ENCODE assay signal across 24 cellular contexts in genomic region chr10:15152556-15152955, GRCh38.
"Had no signal": no experiment of that assay in that cellular context is flagged by ENCODE, and none has a peak within 500 bp of the region (broad histone marks: within the 10 kb centered on the region; RNA-seq: fewer than 3 reads in every experiment).

No MANE protein-coding gene starts in this region.

- H3K9me3 ChIP-seq: esophagus squamous epithelium, gastroesophageal sphincter, lower lobe of right lung, suprapubic skin, vagina had no signal

- ATAC-seq: activated CD8-positive, alpha-beta memory T cell treated with anti-CD3 and anti-CD28 coated beads, Interleukin-2, amount 10 ng/mL, durations not matched to agents 7 days and 5 days; activated CD8-positive, alpha-beta T cell treated with anti-CD3 and anti-CD28 coated beads for 36 hours; gastroesophageal sphincter; lower lobe of right lung; naive thymus-derived CD4-positive, alpha-beta T cell; stimulated activated naive CD8-positive, alpha-beta T cell treated with anti-CD3 and anti-CD28 coated beads, Interleukin-15, amount 100 ng/mL, for 72 hours had no signal

- H3K27me3 ChIP-seq: esophagus squamous epithelium, gastroesophageal sphincter, neural progenitor cell, suprapubic skin, vagina had no signal

- H3K27ac ChIP-seq: esophagus squamous epithelium, gastroesophageal sphincter, lower lobe of right lung, neural progenitor cell, suprapubic skin, vagina, WERI-Rb-1 had no signal

- H3K36me3 ChIP-seq: esophagus squamous epithelium, lower lobe of right lung, neural progenitor cell, suprapubic skin, vagina, WERI-Rb-1 had no signal

- H3K9ac ChIP-seq: neural progenitor cell had no signal

- H3K4me1 ChIP-seq: esophagus squamous epithelium, lower lobe of right lung, neural progenitor cell, suprapubic skin had no signal

- DNase-seq: activated CD4-positive, alpha-beta T cell treated with anti-CD3 and anti-CD28 coated beads, Interleukin-2, amount 10 ng/mL, durations not matched to agents 7 days and 5 days; activated CD4-positive, CD25-positive, alpha-beta regulatory T cell treated with anti-CD3 and anti-CD28 coated beads, Interleukin-2, amount 50 U/mL, for 72 hours; activated CD8-positive, alpha-beta memory T cell treated with anti-CD3 and anti-CD28 coated beads, Interleukin-2, amount 10 ng/mL, durations not matched to agents 7 days and 5 days; activated CD8-positive, alpha-beta T cell treated with anti-CD3 and anti-CD28 coated beads for 36 hours; activated gamma-delta T cell; activated naive CD4-positive, alpha-beta T cell treated with anti-CD3 and anti-CD28 coated beads, Interleukin-2, amount 50 U/mL, for 16 hours; activated T-cell treated with anti-CD3 and anti-CD28 coated beads for 4 hours; central memory CD4-positive, alpha-beta T cell; endodermal cell; esophagus squamous epithelium; head of caudate nucleus; lower lobe of right lung; mesendoderm; naive thymus-derived CD4-positive, alpha-beta T cell; retina; stimulated activated CD4-positive, alpha-beta T cell treated with anti-CD3 and anti-CD28 coated beads, Interleukin-12 subunit alpha, Interleukin-12 subunit beta, amount 100 ng/mL, for 4 hours; stimulated activated CD4-positive, alpha-beta T cell treated with anti-CD3 and anti-CD28 coated beads, Interleukin-4, amount 100 ng/mL, for 4 hours; stimulated activated naive CD8-positive, alpha-beta T cell treated with anti-CD3 and anti-CD28 coated beads, Interleukin-15, amount 100 ng/mL, for 72 hours; trophoblast cell; WERI-Rb-1 had no signal

- H3K4me3 ChIP-seq: esophagus squamous epithelium, gastroesophageal sphincter, lower lobe of right lung, neural progenitor cell, suprapubic skin, vagina had no signal
